Comparison of ENCODE assay signal across 22 cellular contexts in the genomic region with DNA sequence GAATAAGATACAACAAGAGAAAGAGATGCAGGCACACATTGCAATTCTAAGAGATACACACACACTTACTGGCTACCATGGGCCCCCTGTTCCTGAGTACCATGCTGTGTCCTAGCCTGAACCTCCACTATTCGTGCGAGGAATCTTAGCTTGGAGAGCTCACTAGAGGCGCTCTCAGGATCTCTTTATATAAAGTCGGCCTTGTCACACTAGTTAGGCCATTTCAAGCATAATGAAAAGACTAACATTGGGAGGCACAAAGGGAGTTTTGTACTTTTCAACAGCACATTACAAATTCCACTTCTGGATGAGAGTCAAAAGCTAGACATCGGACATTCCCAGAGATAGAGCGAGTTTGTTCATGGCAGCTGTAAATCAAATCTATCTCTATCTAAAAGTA.
DNase-seq lines count a peak whose midpoint lies in the region; ATAC-seq and TF ChIP-seq lines count a peak whose summit lies in the region.
"Had no signal": no experiment of that assay in that cellular context is flagged by ENCODE, and none has a peak within 500 bp of the region (broad histone marks: within the 10 kb centered on the region; RNA-seq: fewer than 3 reads in every experiment).

No MANE protein-coding gene starts in this region.

- H3K27ac ChIP-seq in GM23338 (ENCODE audit: low read depth), result no peak overlapping the region
- H3K27ac ChIP-seq: A549, gastrocnemius medialis, lower lobe of right lung, testis, VCaP had no signal

- TF ChIP-seq CTCF in GM23338 (conservative IDR thresholded peaks at IDR 0.05; ENCODE audit: low read depth in 2 of 2), result peak in 1 of 2 experiments; percentile 28; a peak in 1 of 4 replicates

- no peaks in the 10 kb centered on the region for H3K79me2 ChIP-seq in GM23338 (replicated peaks; ENCODE audit: insufficient read depth)

- no peaks in the 10 kb centered on the region for H3F3A ChIP-seq in GM23338 (replicated peaks; ENCODE audit: low read depth)

- ATAC-seq in GM23338 (peak; percentile 85), HG02973 (IDR thresholded peaks at IDR 0.05; ENCODE audit: unreplicated experiment) (no peak), HG03280 (IDR thresholded peaks at IDR 0.05; ENCODE audit: unreplicated experiment) (no peak)
- ATAC-seq: A549; activated T-cell treated with anti-CD3 and anti-CD28 coated beads, Interleukin-2, amount 50 U/mL, for 72 hours; gastrocnemius medialis; lower lobe of right lung had no signal

- H3K4me1 Mint-ChIP-seq in GM23338, result peaks cover 13% of the 10 kb centered on the region
- no peaks in the 10 kb centered on the region for H3K4me1 Mint-ChIP-seq in activated T-helper 1 cell treated with anti-CD3 and anti-CD28 coated beads, Interleukin-12 subunit alpha, Interleukin-12 subunit beta, Interleukin-2, Interleukin-4 antibody, amounts not matched to agents 30 ng/mL and 10 ng/mL and 1 ng/mL, durations not matched to agents 14 hours and 24 hours and 36 hours (ENCODE audit: low read depth)
- H3K4me1 Mint-ChIP-seq: activated CD4-positive, alpha-beta T cell treated with anti-CD3 and anti-CD28 coated beads, Interleukin-2, amount 10 ng/mL, durations not matched to agents 7 days and 5 days; B cell had no signal

- H3K4me3 Mint-ChIP-seq in GM23338, result no peak overlapping the region
- H3K4me3 Mint-ChIP-seq in activated T-helper 1 cell treated with anti-CD3 and anti-CD28 coated beads, Interleukin-12 subunit alpha, Interleukin-12 subunit beta, Interleukin-2, Interleukin-4 antibody, amounts not matched to agents 30 ng/mL and 10 ng/mL and 1 ng/mL, durations not matched to agents 14 hours and 24 hours and 36 hours, result no peak overlapping the region
- H3K4me3 Mint-ChIP-seq: activated CD4-positive, alpha-beta T cell treated with anti-CD3 and anti-CD28 coated beads, Interleukin-2, amount 10 ng/mL, durations not matched to agents 7 days and 5 days; activated naive CD8-positive, alpha-beta T cell; activated T-cell treated with anti-CD3 and anti-CD28 coated beads, Interleukin-2, amount 50 U/mL, for 72 hours; B cell; T-helper 2 cell treated with Interferon-gamma antibody and Interleukin-4, amounts not matched to agents 5 μg/mL and 100 μg/mL, for 36 hours had no signal

- no peaks in the 10 kb centered on the region for H3K27me3 ChIP-seq in GM23338 (ENCODE audit: insufficient read depth)
- H3K27me3 ChIP-seq: gastrocnemius medialis, testis had no signal

- peak overlapping the region; percentile 31 for H3K27ac Mint-ChIP-seq in GM23338
- no peak overlapping the region for H3K27ac Mint-ChIP-seq in activated T-helper 1 cell treated with anti-CD3 and anti-CD28 coated beads, Interleukin-12 subunit alpha, Interleukin-12 subunit beta, Interleukin-2, Interleukin-4 antibody, amounts not matched to agents 30 ng/mL and 10 ng/mL and 1 ng/mL, durations not matched to agents 14 hours and 24 hours and 36 hours
- H3K27ac Mint-ChIP-seq: activated CD4-positive, alpha-beta T cell treated with anti-CD3 and anti-CD28 coated beads, Interleukin-2, amount 10 ng/mL, durations not matched to agents 7 days and 5 days; activated naive CD8-positive, alpha-beta T cell; activated T-cell treated with anti-CD3 and anti-CD28 coated beads, Interleukin-2, amount 50 U/mL, for 72 hours; B cell; T-helper 2 cell treated with Interferon-gamma antibody and Interleukin-4, amounts not matched to agents 5 μg/mL and 100 μg/mL, for 36 hours had no signal

- no peaks in the 10 kb centered on the region for H3K36me3 Mint-ChIP-seq in GM23338 (ENCODE audit: low read depth)
- H3K36me3 Mint-ChIP-seq in activated T-helper 1 cell treated with anti-CD3 and anti-CD28 coated beads, Interleukin-12 subunit alpha, Interleukin-12 subunit beta, Interleukin-2, Interleukin-4 antibody, amounts not matched to agents 30 ng/mL and 10 ng/mL and 1 ng/mL, durations not matched to agents 14 hours and 24 hours and 36 hours (ENCODE audit: low read depth), result no peaks in the 10 kb centered on the region
- H3K36me3 Mint-ChIP-seq: activated naive CD8-positive, alpha-beta T cell had no signal

- DNase-seq in GM23338 (ENCODE audit: low spot score) (peak; percentile 49), astrocyte of the hippocampus (ENCODE audit: low read depth, low spot score) (peak; percentile 3), hippocampal formation (lab: John Stamatoyannopoulos, UW) (peak; percentile 33 to 95), nucleus accumbens (lab: John Stamatoyannopoulos, UW) (peak in 46 of 56 donors; percentile 1 to 67 (median 21)), NCI-H2171 treated with DMSO at 0.1 percent for 48 hours (lab: John Stamatoyannopoulos, UW) (no peak)
- no peak for DNase-seq in activated T-helper 1 cell treated with anti-CD3 and anti-CD28 coated beads, Interleukin-12 subunit alpha, Interleukin-12 subunit beta, Interleukin-2, Interleukin-4 antibody, amounts not matched to agents 30 ng/mL and 10 ng/mL and 1 ng/mL, durations not matched to agents 14 hours and 24 hours and 36 hours (ENCODE audit: low spot score)
- DNase-seq: activated CD4-positive, alpha-beta T cell treated with anti-CD3 and anti-CD28 coated beads, Interleukin-2, amount 10 ng/mL, durations not matched to agents 7 days and 5 days; activated T-cell treated with anti-CD3 and anti-CD28 coated beads, Interleukin-2, amount 50 U/mL, for 72 hours; DND-41; effector CD8-positive, alpha-beta T cell; gastrocnemius medialis; Karpas-422; lower lobe of right lung; SK-N-SH; testis had no signal

- no peak overlapping the region for H3K4me3 ChIP-seq in GM23338
- H3K4me3 ChIP-seq: A549, gastrocnemius medialis, lower lobe of right lung, testis had no signal

- no peaks in the 10 kb centered on the region for H3K36me3 ChIP-seq in GM23338 (ENCODE audit: insufficient read depth)
- H3K36me3 ChIP-seq: gastrocnemius medialis, lower lobe of right lung had no signal

- H4K20me1 ChIP-seq in GM23338 (replicated peaks; ENCODE audit: insufficient read depth), result no peaks in the 10 kb centered on the region

- H3K27me3 Mint-ChIP-seq in GM23338 (ENCODE audit: insufficient read depth, low read depth, poor library complexity), result peaks cover 3% of the 10 kb centered on the region
- H3K27me3 Mint-ChIP-seq in activated T-helper 1 cell treated with anti-CD3 and anti-CD28 coated beads, Interleukin-12 subunit alpha, Interleukin-12 subunit beta, Interleukin-2, Interleukin-4 antibody, amounts not matched to agents 30 ng/mL and 10 ng/mL and 1 ng/mL, durations not matched to agents 14 hours and 24 hours and 36 hours (ENCODE audit: insufficient read depth), result no peaks in the 10 kb centered on the region
- H3K27me3 Mint-ChIP-seq: activated CD4-positive, alpha-beta T cell treated with anti-CD3 and anti-CD28 coated beads, Interleukin-2, amount 10 ng/mL, durations not matched to agents 7 days and 5 days; activated naive CD8-positive, alpha-beta T cell; B cell had no signal

- H3K9me2 ChIP-seq in GM23338 (ENCODE audit: insufficient read depth), result no peaks in the 10 kb centered on the region; the same call in 1 of the 2 replicates
- H3K9me2 ChIP-seq: SK-N-SH had no signal

- H3K9me3 Mint-ChIP-seq in GM23338, result no peaks in the 10 kb centered on the region
- no peaks in the 10 kb centered on the region for H3K9me3 Mint-ChIP-seq in activated T-helper 1 cell treated with anti-CD3 and anti-CD28 coated beads, Interleukin-12 subunit alpha, Interleukin-12 subunit beta, Interleukin-2, Interleukin-4 antibody, amounts not matched to agents 30 ng/mL and 10 ng/mL and 1 ng/mL, durations not matched to agents 14 hours and 24 hours and 36 hours
- H3K9me3 Mint-ChIP-seq: activated CD4-positive, alpha-beta T cell treated with anti-CD3 and anti-CD28 coated beads, Interleukin-2, amount 10 ng/mL, durations not matched to agents 7 days and 5 days; activated T-cell treated with anti-CD3 and anti-CD28 coated beads, Interleukin-2, amount 50 U/mL, for 72 hours; T-helper 2 cell treated with Interferon-gamma antibody and Interleukin-4, amounts not matched to agents 5 μg/mL and 100 μg/mL, for 36 hours had no signal

- intact Hi-C loops in activated T-helper 1 cell treated with anti-CD3 and anti-CD28 coated beads, Interleukin-12 subunit alpha, Interleukin-12 subunit beta, Interleukin-2, Interleukin-4 antibody, amounts not matched to agents 30 ng/mL and 10 ng/mL and 1 ng/mL, durations not matched to agents 14 hours and 24 hours and 36 hours (cut with micrococcal nuclease), result no loop called here

- no peak overlapping the region for H3K4me2 ChIP-seq in GM23338
- H3K4me2 ChIP-seq: A549, SK-N-SH had no signal

- peaks cover 14% of the 10 kb centered on the region; the same call in 1 of the 2 replicates for H3K4me1 ChIP-seq in GM23338 (ENCODE audit: insufficient read depth)
- H3K4me1 ChIP-seq: A549, gastrocnemius medialis, lower lobe of right lung, testis had no signal

- peak overlapping the region; percentile 3 for H2AFZ ChIP-seq in GM23338

TF ChIP-seq in GM23338, 12 proteins besides CTCF, POLR2A, EP300 and RAD21 (continues in another document):
- no peak for TF ChIP-seq ZNF114 (CRISPR knock-in tag; IDR thresholded peaks at IDR 0.05)
- no peak for TF ChIP-seq POLR2AphosphoS5 (IDR thresholded peaks at IDR 0.05; ENCODE audit: low read depth)
- TF ChIP-seq NANOG (IDR thresholded peaks at IDR 0.05; ENCODE audit: borderline replicate concordance), result no peak
- TF ChIP-seq CREB1 (CRISPR knock-in tag; IDR thresholded peaks at IDR 0.05; ENCODE audit: low read depth), result no peak
- no peak for TF ChIP-seq EZH2phosphoT487 (IDR thresholded peaks at IDR 0.05; ENCODE audit: unreplicated experiment)

Comparison
In these comparisons a context has a peak if more than half of its experiments do, and no peak if none do; other contexts are left out.
1. DNase-seq: peak in GM23338 (single experiment), astrocyte of the hippocampus (single experiment), hippocampal formation (2 of 2) and nucleus accumbens (46 of 56); none in activated T-helper 1 cell treated with anti-CD3 and anti-CD28 coated beads, Interleukin-12 subunit alpha, Interleukin-12 subunit beta, Interleukin-2, Interleukin-4 antibody, amounts not matched to agents 30 ng/mL and 10 ng/mL and 1 ng/mL, durations not matched to agents 14 hours and 24 hours and 36 hours (single experiment) and NCI-H2171 treated with DMSO at 0.1 percent for 48 hours (single experiment).